14 cellular contexts compared by ENCODE assay signal in the genomic region with DNA sequence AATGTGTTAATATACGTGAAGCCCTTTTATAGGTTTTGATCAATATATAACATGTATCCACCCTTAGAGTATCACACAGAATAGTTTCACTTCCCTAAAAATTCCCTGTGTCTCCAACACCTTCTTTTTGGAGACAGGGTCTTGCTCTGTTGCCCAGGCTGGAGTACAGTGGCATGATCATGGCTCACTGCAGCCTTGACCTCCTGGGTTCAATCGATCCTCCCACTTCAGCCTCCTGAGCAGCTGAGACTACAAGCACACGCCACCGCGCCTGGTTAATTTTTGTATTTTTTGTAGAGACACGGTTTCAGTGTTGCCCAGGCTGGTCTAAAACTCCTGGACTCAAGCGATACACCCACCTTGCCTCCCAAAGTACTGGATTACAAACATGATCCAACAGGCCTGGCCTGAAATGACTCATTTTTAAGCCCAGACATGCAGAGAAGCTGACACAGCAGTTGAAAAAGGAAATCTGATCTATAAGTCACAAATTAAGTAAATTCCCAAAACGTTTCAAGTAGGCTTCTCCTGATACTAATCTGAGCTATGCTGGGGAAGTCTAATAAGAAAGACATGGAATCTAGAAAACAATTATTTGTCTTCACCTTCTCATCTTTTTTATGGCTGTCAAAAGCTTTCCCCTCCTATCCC. TPM values are rescaled to one million over a fixed set of nuclear protein-coding genes. Genes with fewer than 3 reads are reported as not detected.
DNase-seq lines count a peak whose midpoint lies in the region; ATAC-seq and TF ChIP-seq lines count a peak whose summit lies in the region.
"Had no signal": no experiment of that assay in that cellular context is flagged by ENCODE, and none has a peak within 500 bp of the region (broad histone marks: within the 10 kb centered on the region; RNA-seq: fewer than 3 reads in every experiment).

No MANE protein-coding gene starts in this region.

- H3K4me1 ChIP-seq in osteoblast (ENCODE audit: insufficient read depth, low read length) = peaks cover 23% of the 10 kb centered on the region

- H3K27me3 ChIP-seq in osteoblast (ENCODE audit: insufficient read depth, low read length) = no peaks in the 10 kb centered on the region
- H3K27me3 ChIP-seq: sigmoid colon had no signal

- DNase-seq in HCEC 1CT = peak; percentile 45
- DNase-seq in NCI-H226 = peak; percentile 39
- peak; percentile 78 for DNase-seq in epithelial cell of prostate (ENCODE audit: low read depth, low spot score)
- DNase-seq in osteoblast (ENCODE audit: insufficient read length, low spot score, missing footprints) = no peak
- DNase-seq in immature natural killer cell = no peak
- no peak for DNase-seq in mucosa of gallbladder (ENCODE audit: low spot score)
- DNase-seq: activated CD8-positive, alpha-beta memory T cell treated with anti-CD3 and anti-CD28 coated beads, Interleukin-2, amount 50 U/mL, for 4 hours; COR-L47; MV-4-11; NCI-H510A; sigmoid colon had no signal

- no peak overlapping the region for H3K4me3 Mint-ChIP-seq in immature natural killer cell

- TF ChIP-seq CTCF in osteoblast (IDR thresholded peaks at IDR 0.05; ENCODE audit: extremely low read depth, low read depth, low read length) = no peak

- peak overlapping the region in 3 of 6 donors; percentile 60 to 71 (median 61) for H3K27ac Mint-ChIP-seq in immature natural killer cell

- peaks cover 22 to 44% (median 24%) of the 10 kb centered on the region in 3 donors for H3K36me3 Mint-ChIP-seq in immature natural killer cell

- peaks cover 56% of the 10 kb centered on the region for H3K79me2 ChIP-seq in osteoblast (ENCODE audit: insufficient read depth, low read length)

- H4K20me1 ChIP-seq in osteoblast (ENCODE audit: insufficient read depth, low read length) = peaks cover 21% of the 10 kb centered on the region

- H3K27me3 Mint-ChIP-seq in immature natural killer cell (ENCODE audit: low read depth in 3 of 3) = peaks cover 0 to 2% (median 0%) of the 10 kb centered on the region in 3 donors

- peak overlapping the region; percentile 89 for H3K27ac ChIP-seq in epithelial cell of prostate
- peak overlapping the region; percentile 41 for H3K27ac ChIP-seq in osteoblast (ENCODE audit: low read depth, low read length)
- H3K27ac ChIP-seq: HL-60, sigmoid colon, thoracic aorta had no signal

- ATAC-seq in HG03139 (IDR thresholded peaks at IDR 0.05; ENCODE audit: unreplicated experiment) = no peak

- peaks cover 30 to 74% of the 10 kb centered on the region in 2 donors for H3K4me1 Mint-ChIP-seq in immature natural killer cell

- peak overlapping the region; percentile 7 for H3K4me2 ChIP-seq in osteoblast (ENCODE audit: insufficient read depth, low read length)

- no peaks in the 10 kb centered on the region for H3K9me3 ChIP-seq in osteoblast (ENCODE audit: low read depth, low read length)
- H3K9me3 ChIP-seq: sigmoid colon, thoracic aorta had no signal

- no peak overlapping the region for H2AFZ ChIP-seq in osteoblast (ENCODE audit: low read length)

- H3K36me3 ChIP-seq in osteoblast (ENCODE audit: insufficient read depth, low read length) = peaks cover 49% of the 10 kb centered on the region

- H3K9me3 Mint-ChIP-seq in immature natural killer cell = no peaks in the 10 kb centered on the region

- H3K4me3 ChIP-seq in osteoblast (ENCODE audit: insufficient read depth, low read length) = no peak overlapping the region
- H3K4me3 ChIP-seq: sigmoid colon, thoracic aorta had no signal

RNA-seq across cellular contexts. Expression of gene DUSP11, which starts 2.9 kb away (rescaled TPM):
- 32.9 and 36.2 TPM in 2 replicates for total RNA-seq in osteoblast
- 10 to 100 TPM; 52.2 to 65.3 (median 56.0) TPM for polyA plus RNA-seq in immature natural killer cell
- total RNA-seq in mucosa of gallbladder = 18.2 TPM

RNA-seq across cellular contexts. Expression of gene C2orf78, which starts 7.0 kb away (rescaled TPM):
- total RNA-seq in osteoblast = not detected in 2 replicates
- polyA plus RNA-seq in immature natural killer cell = not detected
- total RNA-seq in mucosa of gallbladder = not detected
- total RNA-seq: sigmoid colon, thoracic aorta had no signal
- polyA plus RNA-seq: sigmoid colon had no signal

RNA-seq across cellular contexts. Expression of gene TPRKB, which starts 39.8 kb away (rescaled TPM):
- total RNA-seq in osteoblast = 16.6 and 18.9 TPM in 2 replicates
- polyA plus RNA-seq in immature natural killer cell = 10 to 100 TPM; 58.5 to 70.1 (median 59.8) TPM
- total RNA-seq in mucosa of gallbladder = 16.8 TPM

RNA-seq across cellular contexts. Expression of gene STAMBP, which starts 51.8 kb away (rescaled TPM):
- total RNA-seq in osteoblast = 23.2 and 23.3 TPM in 2 replicates
- 10 to 100 TPM; 46.8 to 56.4 (median 48.6) TPM for polyA plus RNA-seq in immature natural killer cell
- total RNA-seq in mucosa of gallbladder = 49.0 TPM

Comparison
In these comparisons a context has a peak if more than half of its experiments do, and no peak if none do; other contexts are left out.
1. DNase-seq: peak in HCEC 1CT (single experiment), NCI-H226 (single experiment) and epithelial cell of prostate (single experiment); none in osteoblast (single experiment), immature natural killer cell (0 of 3) and mucosa of gallbladder (single experiment).